14 cellular contexts compared by ENCODE assay signal in genomic region chr16:67915831-67916723, GRCh38. TPM values are rescaled to one million over a fixed set of nuclear protein-coding genes. Genes with fewer than 3 reads are reported as not detected.
A peak's percentile ranks its signal among the peaks of the same experiment; 100 is the strongest.
DNase-seq lines count a peak whose midpoint lies in the region; ATAC-seq and TF ChIP-seq lines count a peak whose summit lies in the region.
"Had no signal": no experiment of that assay in that cellular context is flagged by ENCODE, and none has a peak within 500 bp of the region (broad histone marks: within the 10 kb centered on the region; RNA-seq: fewer than 3 reads in every experiment).

No MANE protein-coding gene starts in this region.

- CTCF ChIA-PET in IMR-90 (lab: Yijun Ruan, JAX), result interaction anchor here (0.6 to 1.2 kb wide), 2 partner anchors 99 to 124 kb away, joined by 3 read pairs; no protein-coding TSS in a partner anchor

- in situ Hi-C loops in IMR-90 (cut with MboI; ENCODE audit: low sequenced_read_pairs), result no loop called here

- intact Hi-C loops in IMR-90 (cut with micrococcal nuclease) (no loop called here), ascending aorta (cut with DNase I) (no loop called here)

- peaks cover 15% of the 10 kb centered on the region for H3K36me3 ChIP-seq in IMR-90 (ENCODE audit: control insufficient read depth, insufficient read depth, low read length)
- peaks cover 8 to 18% of the 10 kb centered on the region in 2 experiments for H3K36me3 ChIP-seq in trophoblast cell (ENCODE audit: control insufficient read depth in 1 of 2, insufficient read depth in 2 of 2, low read length in 2 of 2)
- H3K36me3 ChIP-seq in ascending aorta, result peaks cover 8 to 12% of the 10 kb centered on the region in 2 donors

- WGBS in IMR-90 (ENCODE audit: extremely low coverage in 2 of 2, insufficient read length in 1 of 2), 2 experiments, result 100% methylated on average over 2 of the region's 7 CpGs; no CpG with 5 or more reads in 1 of the 2 experiments
- WGBS in trophoblast cell (ENCODE audit: extremely low coverage, insufficient coverage, insufficient read length), result no CpG with 5 or more reads among the region's 7 CpGs

- H3K23ac ChIP-seq in IMR-90 (ENCODE audit: low read depth, low read length) (0 out of 2 replicates have a peak overlapping the region, but pooled peaks have one; percentile 4), trophoblast cell (ENCODE audit: low read length) (no peak overlapping the region)

- H3K4me1 ChIP-seq in IMR-90 (ENCODE audit: control insufficient read depth, insufficient read depth, low read length) (peaks cover 23% of the 10 kb centered on the region), trophoblast cell (ENCODE audit: control insufficient read depth in 1 of 2, insufficient read depth in 2 of 2, low read length in 2 of 2) (peaks cover 9 to 23% of the 10 kb centered on the region in 2 experiments), ascending aorta (peaks cover 18 to 23% of the 10 kb centered on the region in 2 donors)

- H4K5ac ChIP-seq in IMR-90 (ENCODE audit: low read depth, low read length), result no peak overlapping the region

- no peak overlapping the region; the same call in 1 of the 2 replicates for H3K4ac ChIP-seq in IMR-90 (ENCODE audit: low read depth, low read length)
- no peak overlapping the region for H3K4ac ChIP-seq in trophoblast cell (ENCODE audit: low read depth, low read length)

- no peak for TF ChIP-seq POLR2A in IMR-90 (IDR thresholded peaks at IDR 0.05; ENCODE audit: low read depth, low read length)

- H2BK12ac ChIP-seq in trophoblast cell (ENCODE audit: low read length), result no peak overlapping the region

- no peaks in the 10 kb centered on the region for H3K79me2 ChIP-seq in trophoblast cell (ENCODE audit: control insufficient read depth, insufficient read depth, low read length, poor library complexity)

- H4K8ac ChIP-seq in IMR-90 (ENCODE audit: low read depth in 2 of 2, low read length in 2 of 2), result no peak overlapping the region
- no peak overlapping the region for H4K8ac ChIP-seq in trophoblast cell (ENCODE audit: low read depth, low read length)

- H2BK120ac ChIP-seq in IMR-90 (ENCODE audit: low read depth, low read length), result no peak overlapping the region
- no peak overlapping the region for H2BK120ac ChIP-seq in trophoblast cell (ENCODE audit: insufficient read depth, low read length, poor library complexity)

- no peak overlapping the region for H3K18ac ChIP-seq in IMR-90 (ENCODE audit: low read depth, low read length)
- no peak overlapping the region for H3K18ac ChIP-seq in trophoblast cell (ENCODE audit: low read length)

- no peaks in the 10 kb centered on the region for H3K27me3 ChIP-seq in IMR-90 (ENCODE audit: control insufficient read depth, insufficient read depth, low read length)
- H3K27me3 ChIP-seq in trophoblast cell (ENCODE audit: insufficient read depth, low read length), result no peaks in the 10 kb centered on the region
- H3K27me3 ChIP-seq in ascending aorta, result no peaks in the 10 kb centered on the region
- H3K27me3 ChIP-seq: sigmoid colon had no signal

- no peak overlapping the region for H2BK20ac ChIP-seq in IMR-90 (ENCODE audit: low read depth, low read length)

- no peak overlapping the region for H2BK5ac ChIP-seq in IMR-90 (ENCODE audit: low read depth, low read length, poor library complexity, severe bottlenecking)
- no peak overlapping the region for H2BK5ac ChIP-seq in trophoblast cell (ENCODE audit: low read depth, low read length, poor library complexity)

- peak; percentile 19; the same call in 1 of the 2 replicates for ATAC-seq in IMR-90 (ENCODE audit: low read depth)
- no peak for ATAC-seq in GM18520 (IDR thresholded peaks at IDR 0.05; ENCODE audit: unreplicated experiment)
- ATAC-seq: activated T-cell treated with anti-CD3 and anti-CD28 coated beads, Interleukin-2, amount 50 U/mL, for 4 hours had no signal

- TF ChIP-seq RAD21 in IMR-90 (IDR thresholded peaks at IDR 0.05; ENCODE audit: low read length), result no peak

- no peak overlapping the region for H4K12ac ChIP-seq in trophoblast cell (ENCODE audit: low read depth, low read length)

- DNase-seq in ELR (ENCODE audit: low read depth) (peak; percentile 49), IMR-90 (peak; percentile 24), trophoblast cell (no peak), NCI-H146 (lab: John Stamatoyannopoulos, UW) (no peak), ascending aorta (ENCODE audit: low spot score in 2 of 2) (no peak)
- no peak for DNase-seq in activated effector memory CD4-positive, alpha-beta T cell treated with anti-CD3 and anti-CD28 coated beads, Interleukin-2, amount 50 U/mL, for 16 hours
- DNase-seq: activated T-cell treated with anti-CD3 and anti-CD28 coated beads, Interleukin-2, amount 50 U/mL, for 4 hours; Calu3; NCI-H1105; NCI-H69; SHP77 treated with DMSO at 0.1 percent for 48 hours; sigmoid colon had no signal

- H4K91ac ChIP-seq in IMR-90 (ENCODE audit: insufficient read depth, low read depth, low read length), result no peak overlapping the region
- H4K91ac ChIP-seq in trophoblast cell (ENCODE audit: low read depth, low read length), result no peak overlapping the region

- H3K4me3 ChIP-seq in IMR-90 (ENCODE audit: insufficient read depth, low read depth, low read length) (no peak overlapping the region), trophoblast cell (ENCODE audit: low read depth, low read length) (no peak overlapping the region), ascending aorta (no peak overlapping the region)
- H3K4me3 ChIP-seq: sigmoid colon had no signal

- H3K9me1 ChIP-seq in IMR-90 (ENCODE audit: insufficient read depth, low read length), result peaks cover 34% of the 10 kb centered on the region

- H3K14ac ChIP-seq in IMR-90 (replicated peaks; ENCODE audit: low read depth, low read length) (no peak overlapping the region), trophoblast cell (ENCODE audit: low read length) (no peak overlapping the region)

- H3K9me3 ChIP-seq in IMR-90 (ENCODE audit: control insufficient read depth, insufficient read depth, low read length) (no peaks in the 10 kb centered on the region), trophoblast cell (ENCODE audit: insufficient read depth, low read depth, low read length) (peaks cover 2% of the 10 kb centered on the region), ascending aorta (no peaks in the 10 kb centered on the region)
- H3K9me3 ChIP-seq: sigmoid colon had no signal

- no peak overlapping the region for H3K56ac ChIP-seq in IMR-90 (ENCODE audit: extremely low read depth, insufficient read depth, low read length)

- no peak overlapping the region for H2AK5ac ChIP-seq in IMR-90 (ENCODE audit: low read depth, low read length)
- no peak overlapping the region for H2AK5ac ChIP-seq in trophoblast cell (ENCODE audit: low read length)

- H4K20me1 ChIP-seq in IMR-90 (ENCODE audit: insufficient read depth, low read length), result peaks cover 54% of the 10 kb centered on the region

- TF ChIP-seq CTCF in IMR-90 (conservative IDR thresholded peaks at IDR 0.05; ENCODE audit: low read depth, low read length) (no peak), ascending aorta (IDR thresholded peaks at IDR 0.05) (no peak)

- BruUV-seq in IMR-90 (replicated peaks; lab: Mats Ljungman, UMichigan), result no TSS peak

- H3K4me2 ChIP-seq in IMR-90 (ENCODE audit: low read depth, low read length), result no peak overlapping the region
- no peak overlapping the region for H3K4me2 ChIP-seq in trophoblast cell (ENCODE audit: low read length)

- H2BK15ac ChIP-seq in IMR-90 (ENCODE audit: low read depth, low read length), result no peak overlapping the region

- H2AK9ac ChIP-seq in IMR-90 (replicated peaks; ENCODE audit: low read depth, low read length, poor library complexity), result peak overlapping the region; percentile 22

- dilution Hi-C loops in IMR-90 (cut with HindIII; ENCODE audit: low sequenced_read_pairs, unreplicated experiment), result no loop called here

- POLR2A ChIA-PET in IMR-90 (lab: Charles Lee; ENCODE audit: unreplicated experiment), result interaction anchor here (1.1 kb wide), 1 partner anchor 9 kb away, joined by 3 read pairs; no protein-coding TSS in a partner anchor

- H3K79me1 ChIP-seq in IMR-90 (ENCODE audit: low read depth in 1 of 2, low read length in 2 of 2), result peaks cover 17 to 61% of the 10 kb centered on the region in 2 experiments
- no peaks in the 10 kb centered on the region for H3K79me1 ChIP-seq in trophoblast cell (ENCODE audit: low read length)

- H2AFZ ChIP-seq in IMR-90 (replicated peaks; ENCODE audit: low read length, poor library complexity), result no peak overlapping the region
- H2AFZ ChIP-seq in trophoblast cell (ENCODE audit: insufficient read depth, low read length, poor library complexity), result no peak overlapping the region

- H3K27ac ChIP-seq in IMR-90 (ENCODE audit: insufficient read depth, low read length), result no peak overlapping the region
- H3K27ac ChIP-seq in cingulate gyrus (ENCODE audit: low read depth, low read length), result peak overlapping the region; percentile 81
- no peak overlapping the region for H3K27ac ChIP-seq in trophoblast cell (ENCODE audit: low read depth, low read length)
- H3K27ac ChIP-seq in ascending aorta, result peak overlapping the region in 1 of 2 donors; percentile 67

- H3K9ac ChIP-seq in IMR-90 (ENCODE audit: low read depth, low read length) (no peak overlapping the region), trophoblast cell (ENCODE audit: low read length) (peak overlapping the region; percentile 4)

RNA-seq across cellular contexts. Expression of gene CTRL, which starts 15.6 kb away (rescaled TPM):
- total RNA-seq in IMR-90 (2012; rRNA removed) (0.18 and 0.28 TPM in 2 replicates), ascending aorta (0.43 TPM)
- polyA plus RNA-seq in IMR-90 (2012; rRNA removed), result 0.89 and 1.1 TPM in 2 replicates
- 0.49 and 1.1 TPM in 2 replicates for polyA plus RNA-seq in IMR-90 (2012; cell fraction: cytosol; rRNA removed)
- polyA plus RNA-seq in IMR-90 (2012; cell fraction: nucleus; rRNA removed; ENCODE audit: low replicate concordance), result 5.0 and 13.4 TPM in 2 replicates
- polyA plus RNA-seq in trophoblast cell (2013), result 0.34 and 0.42 TPM in 2 replicates

RNA-seq across cellular contexts. Expression of gene PSMB10, which starts 20.6 kb away (rescaled TPM):
- total RNA-seq in IMR-90 (2012; rRNA removed) (25.6 and 28.7 TPM in 2 replicates), ascending aorta (13.9 TPM)
- polyA plus RNA-seq in IMR-90 (2012; rRNA removed), result 36.7 and 50.5 TPM in 2 replicates
- 69.8 and 71.1 TPM in 2 replicates for polyA plus RNA-seq in IMR-90 (2012; cell fraction: cytosol; rRNA removed)
- polyA plus RNA-seq in IMR-90 (2012; cell fraction: nucleus; rRNA removed; ENCODE audit: low replicate concordance), result 27.2 and 55.0 TPM in 2 replicates
- polyA plus RNA-seq in trophoblast cell (2013), result 12.5 and 14.2 TPM in 2 replicates

RNA-seq across cellular contexts. Expression of gene PSKH1, which starts 23.0 kb away (rescaled TPM):
- total RNA-seq in IMR-90 (2012; rRNA removed) (10.3 and 11.5 TPM in 2 replicates), ascending aorta (41.0 TPM)
- polyA plus RNA-seq in IMR-90 (2012; rRNA removed), result 26.5 and 26.7 TPM in 2 replicates
- 14.3 and 32.1 TPM in 2 replicates for polyA plus RNA-seq in IMR-90 (2012; cell fraction: cytosol; rRNA removed)
- 18.0 and 37.0 TPM in 2 replicates for polyA plus RNA-seq in IMR-90 (2012; cell fraction: nucleus; rRNA removed; ENCODE audit: low replicate concordance)
- 17.9 and 25.2 TPM in 2 replicates for polyA plus RNA-seq in trophoblast cell (2013)

RNA-seq across cellular contexts. Expression of gene LCAT, which starts 27.8 kb away (rescaled TPM):
- total RNA-seq in IMR-90 (2012; rRNA removed) (1.4 and 1.7 TPM in 2 replicates), ascending aorta (6.6 TPM)
- polyA plus RNA-seq in IMR-90 (2012; rRNA removed), result 18.8 and 22.5 TPM in 2 replicates
- 6.5 and 10.4 TPM in 2 replicates for polyA plus RNA-seq in IMR-90 (2012; cell fraction: cytosol; rRNA removed)
- polyA plus RNA-seq in IMR-90 (2012; cell fraction: nucleus; rRNA removed; ENCODE audit: low replicate concordance), result 143 and 421 TPM in 2 replicates
- 21.7 and 21.9 TPM in 2 replicates for polyA plus RNA-seq in trophoblast cell (2013)

RNA-seq across cellular contexts. Expression of gene NRN1L, which starts 31.4 kb away (rescaled TPM):
- total RNA-seq in IMR-90 (2012; rRNA removed) (not detected in 2 replicates), ascending aorta (not detected)
- polyA plus RNA-seq in IMR-90 (2012; rRNA removed), result 0.27 and 0.32 TPM in 2 replicates
- polyA plus RNA-seq in IMR-90 (2012; cell fraction: cytosol; rRNA removed), result 0.09 and 0.14 TPM in 2 replicates
- 3.2 and 5.5 TPM in 2 replicates for polyA plus RNA-seq in IMR-90 (2012; cell fraction: nucleus; rRNA removed; ENCODE audit: low replicate concordance)
- polyA plus RNA-seq in trophoblast cell (2013), result 3.8 and 4.2 TPM in 2 replicates
- total RNA-seq: activated T-cell treated with anti-CD3 and anti-CD28 coated beads, Interleukin-2, amount 50 U/mL, for 4 hours; Calu3; sigmoid colon had no signal

Comparison
In these comparisons a context has a peak if more than half of its experiments do, and no peak if none do; other contexts are left out.
1. DNase-seq: peak in ELR (single experiment) and IMR-90 (single experiment); none in trophoblast cell (0 of 2), activated effector memory CD4-positive, alpha-beta T cell treated with anti-CD3 and anti-CD28 coated beads, Interleukin-2, amount 50 U/mL, for 16 hours (single experiment), NCI-H146 (single experiment) and ascending aorta (0 of 2).